8 cellular contexts compared by ENCODE assay signal in genomic region chr20:41617931-41618806, GRCh38. TPM values are rescaled to one million over a fixed set of nuclear protein-coding genes. Genes with fewer than 3 reads are reported as not detected.
A peak's percentile ranks its signal among the peaks of the same experiment; 100 is the strongest.
DNase-seq lines count a peak whose midpoint lies in the region; ATAC-seq and TF ChIP-seq lines count a peak whose summit lies in the region.

TSS of gene CHD6 (minus strand) at chr20:41618377. CDS start at chr20:41551337, 67,040 bp downstream.

- peaks cover 27% of the 10 kb centered on the region for H3K4me1 Mint-ChIP-seq in activated naive CD8-positive, alpha-beta T cell treated with anti-CD3 and anti-CD28 coated beads, Interleukin-2, amount 10 ng/mL, durations not matched to agents 7 days and 5 days

- H3K27me3 Mint-ChIP-seq in activated naive CD8-positive, alpha-beta T cell treated with anti-CD3 and anti-CD28 coated beads, Interleukin-2, amount 10 ng/mL, durations not matched to agents 7 days and 5 days = peaks cover 7% of the 10 kb centered on the region

- H3K4me3 ChIP-seq in SU-DHL-6 (ENCODE audit: insufficient read depth, low read length, poor library complexity, severe bottlenecking) = peak within 1 kb of the TSS; percentile 95
- peak within 1 kb of the TSS; percentile 56 for H3K4me3 ChIP-seq in cardiac muscle cell
- peak within 1 kb of the TSS; percentile 74 for H3K4me3 ChIP-seq in parathyroid adenoma (ENCODE audit: low read depth, low read length)
- peak within 1 kb of the TSS; percentile 65 to 80 (median 74) for H3K4me3 ChIP-seq in tibial nerve

- peak in 1 of 2 donors; percentile 64 for TF ChIP-seq EP300 in tibial nerve (IDR thresholded peaks at IDR 0.05)

- H3K36me3 ChIP-seq in SU-DHL-6 (ENCODE audit: low read length) (no peaks in the 10 kb centered on the region), cardiac muscle cell (no peaks in the 10 kb centered on the region), parathyroid adenoma (ENCODE audit: control insufficient read depth, insufficient read depth, low read length) (no peaks in the 10 kb centered on the region), tibial nerve (no peaks in the 10 kb centered on the region)

- H3K4me2 ChIP-seq in SU-DHL-6 (ENCODE audit: low read depth, low read length, poor library complexity, severe bottlenecking) (peak within 1 kb of the TSS; percentile 77), parathyroid adenoma (ENCODE audit: low read length) (peak within 1 kb of the TSS; percentile 84)

- H3K4me1 ChIP-seq in cardiac muscle cell (ENCODE audit: low read depth) (peaks cover 6% of the 10 kb centered on the region), parathyroid adenoma (peaks cover 13% of the 10 kb centered on the region), tibial nerve (peaks cover 4 to 42% (median 14%) of the 10 kb centered on the region in 4 donors)

- H3K9me3 Mint-ChIP-seq in activated naive CD8-positive, alpha-beta T cell treated with anti-CD3 and anti-CD28 coated beads, Interleukin-2, amount 10 ng/mL, durations not matched to agents 7 days and 5 days = no peaks in the 10 kb centered on the region

- WGBS in tibial nerve, 2 donors = 0% methylated on average over 38 to 48 of the region's 98 CpGs

- H3K27me3 ChIP-seq in SU-DHL-6 (ENCODE audit: low read length) (no peaks in the 10 kb centered on the region), cardiac muscle cell (no peaks in the 10 kb centered on the region), parathyroid adenoma (ENCODE audit: control insufficient read depth, insufficient read depth, low read length) (no peaks in the 10 kb centered on the region), tibial nerve (no peaks in the 10 kb centered on the region)

- TF ChIP-seq POLR2A in tibial nerve (IDR thresholded peaks at IDR 0.05) = peak in 1 of 2 donors; percentile 43

- peak within 1 kb of the TSS; percentile 93 for H2AFZ ChIP-seq in SU-DHL-6 (ENCODE audit: low read depth, low read length, severe bottlenecking)
- H2AFZ ChIP-seq in parathyroid adenoma = peak within 1 kb of the TSS; percentile 85

- H3K27ac ChIP-seq in SU-DHL-6 (ENCODE audit: low read depth, low read length) = peak within 1 kb of the TSS; percentile 61
- H3K27ac ChIP-seq in cardiac muscle cell = peak within 1 kb of the TSS; percentile 97
- peak within 1 kb of the TSS; percentile 74 for H3K27ac ChIP-seq in parathyroid adenoma
- peak within 1 kb of the TSS; percentile 56 to 90 (median 82) for H3K27ac ChIP-seq in tibial nerve

- peak; percentile 99 for DNase-seq in GM10266 (ENCODE audit: extremely low spot score)
- DNase-seq in NCI-H128 (lab: John Stamatoyannopoulos, UW; ENCODE audit: unreplicated experiment) = peak; percentile 98
- peak; percentile 98 for DNase-seq in activated naive CD8-positive, alpha-beta T cell treated with anti-CD3 and anti-CD28 coated beads, Interleukin-2, amount 10 ng/mL, durations not matched to agents 7 days and 5 days
- peak; percentile 100 for DNase-seq in cardiac muscle cell (ENCODE audit: low read depth in 1 of 2, low spot score in 1 of 2)
- DNase-seq in tibial nerve (ENCODE audit: low spot score in 2 of 2) = peak; percentile 97 to 98

- H3K27ac Mint-ChIP-seq in activated naive CD8-positive, alpha-beta T cell treated with anti-CD3 and anti-CD28 coated beads, Interleukin-2, amount 10 ng/mL, durations not matched to agents 7 days and 5 days = peak within 1 kb of the TSS; percentile 89

- peaks cover 2% of the 10 kb centered on the region for H3K36me3 Mint-ChIP-seq in activated naive CD8-positive, alpha-beta T cell treated with anti-CD3 and anti-CD28 coated beads, Interleukin-2, amount 10 ng/mL, durations not matched to agents 7 days and 5 days

- 0 out of 2 replicates have a peak, but pooled peaks cover 6% of the 10 kb centered on the region for H3F3A ChIP-seq in SU-DHL-6 (ENCODE audit: insufficient read depth)

- peaks cover 42% of the 10 kb centered on the region for H3K79me2 ChIP-seq in SU-DHL-6 (ENCODE audit: insufficient read depth, low read length)
- peaks cover 26% of the 10 kb centered on the region for H3K79me2 ChIP-seq in parathyroid adenoma

- peak within 1 kb of the TSS; percentile 63 for H3K9ac ChIP-seq in SU-DHL-6 (ENCODE audit: low read length)
- peak within 1 kb of the TSS; percentile 34 for H3K9ac ChIP-seq in parathyroid adenoma

- no peaks in the 10 kb centered on the region for H3K9me2 ChIP-seq in SU-DHL-6 (replicated peaks; ENCODE audit: insufficient read depth, low read length)

- TF ChIP-seq CTCF in GM10266 (IDR thresholded peaks at IDR 0.05; ENCODE audit: control insufficient read depth, insufficient read depth, low read depth, missing control alignments) (no peak), SU-DHL-6 (IDR thresholded peaks at IDR 0.05; ENCODE audit: insufficient read depth, low read length, poor library complexity, severe bottlenecking) (no peak), cardiac muscle cell (IDR thresholded peaks at IDR 0.05; ENCODE audit: low read depth, low read length) (no peak), parathyroid adenoma (IDR thresholded peaks at IDR 0.05) (no peak), tibial nerve (IDR thresholded peaks at IDR 0.05) (peak in 1 of 5 experiments; percentile 38)

- H4K20me1 ChIP-seq in SU-DHL-6 (ENCODE audit: low read depth, low read length) = peaks cover 26% of the 10 kb centered on the region; the same call in 1 of the 2 replicates

- H3K4me3 Mint-ChIP-seq in activated naive CD8-positive, alpha-beta T cell treated with anti-CD3 and anti-CD28 coated beads, Interleukin-2, amount 10 ng/mL, durations not matched to agents 7 days and 5 days = peak within 1 kb of the TSS; percentile 94

- ATAC-seq in HG02678 (IDR thresholded peaks at IDR 0.05; ENCODE audit: unreplicated experiment) = peak; percentile 97
- peak; percentile 99 for ATAC-seq in activated naive CD8-positive, alpha-beta T cell treated with anti-CD3 and anti-CD28 coated beads, Interleukin-2, amount 10 ng/mL, durations not matched to agents 7 days and 5 days (ENCODE audit: low read depth)

- H3K9me3 ChIP-seq in SU-DHL-6 (ENCODE audit: insufficient read depth, low read length) (no peaks in the 10 kb centered on the region), cardiac muscle cell (ENCODE audit: low read depth) (no peaks in the 10 kb centered on the region), parathyroid adenoma (ENCODE audit: control insufficient read depth, low read length) (no peaks in the 10 kb centered on the region), tibial nerve (no peaks in the 10 kb centered on the region)

- POLR2A ChIA-PET in activated naive CD8-positive, alpha-beta T cell treated with anti-CD3 and anti-CD28 coated beads, Interleukin-2, amount 10 ng/mL, durations not matched to agents 7 days and 5 days (lab: Charles Lee) = interaction anchor here (0.6 to 1.4 kb wide), 8 partner anchors 9 to 1840 kb away, joined by 3 to 16 read pairs (median 4); no protein-coding TSS in a partner anchor

RNA-seq across cellular contexts. Expression of gene CHD6, which starts in this region (rescaled TPM):
- 10 to 100 TPM; 48.2 to 58.9 TPM for total RNA-seq in activated naive CD8-positive, alpha-beta T cell treated with anti-CD3 and anti-CD28 coated beads, Interleukin-2, amount 10 ng/mL, durations not matched to agents 7 days and 5 days
- total RNA-seq in cardiac muscle cell (29.3 and 61.9 TPM in 2 replicates), tibial nerve (10 to 100 TPM; 52.0 to 58.2 (median 54.9) TPM)
- 56.3 and 75.5 TPM in 2 replicates for polyA plus RNA-seq in cardiac muscle cell

Comparison
In these comparisons a context has a peak if more than half of its experiments do, and no peak if none do; other contexts are left out.
1. Peak in every context shown above with its lines: DNase-seq, ATAC-seq, H3K4me3 ChIP-seq and H3K27ac ChIP-seq.